Comparison of ENCODE assay signal across 24 cellular contexts in the genomic region with DNA sequence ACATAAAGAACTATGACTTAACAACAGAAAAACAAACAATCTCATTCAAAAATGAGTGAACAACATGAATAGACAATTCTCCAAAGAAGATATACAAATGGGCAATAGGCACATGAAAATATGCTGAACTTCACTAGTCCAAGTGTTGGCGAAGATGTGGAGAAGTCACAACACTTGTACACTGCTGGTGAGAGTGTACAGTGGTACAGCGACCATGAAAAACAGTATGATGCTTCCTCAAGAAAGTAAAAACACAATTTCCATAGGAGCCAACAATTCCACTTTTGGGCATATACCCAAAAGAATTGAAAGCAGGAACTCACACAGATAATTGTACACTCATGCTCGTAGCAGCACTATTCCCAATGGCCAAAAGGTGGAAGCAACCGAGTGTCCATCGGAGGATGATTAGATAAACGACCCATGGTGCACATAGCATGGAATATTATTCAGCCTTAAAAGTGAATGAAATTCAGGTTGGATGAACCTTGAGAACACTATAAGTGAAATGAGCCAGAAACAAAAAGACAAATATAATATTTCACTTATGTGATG. TPM values are rescaled to one million over a fixed set of nuclear protein-coding genes. Genes with fewer than 3 reads are reported as not detected.
"Had no signal": no experiment of that assay in that cellular context is flagged by ENCODE, and none has a peak within 500 bp of the region (broad histone marks: within the 10 kb centered on the region; RNA-seq: fewer than 3 reads in every experiment).

No MANE protein-coding gene starts in this region.

- H3K9me3 ChIP-seq: breast epithelium, colonic mucosa, esophagus squamous epithelium, gastrocnemius medialis, prostate gland, testis, vagina had no signal

- H3K4me3 ChIP-seq: breast epithelium, colonic mucosa, esophagus squamous epithelium, gastrocnemius medialis, prostate gland, testis, vagina had no signal

- H3K27ac ChIP-seq: breast epithelium, colonic mucosa, esophagus squamous epithelium, gastrocnemius medialis, prostate gland, testis, vagina had no signal

- H3K36me3 ChIP-seq: breast epithelium, gastrocnemius medialis, prostate gland had no signal

- H3K27ac Mint-ChIP-seq: activated CD8-positive, alpha-beta T cell treated with anti-CD3 and anti-CD28 coated beads, Interleukin-2, amount 10 ng/mL, durations not matched to agents 7 days and 5 days; activated T-helper 17 cell treated with anti-CD3 and anti-CD28 coated beads, Interleukin-2, amount 50 U/mL, for 72 hours; endodermal cell; memory B cell had no signal

- H3K4me3 Mint-ChIP-seq: activated CD8-positive, alpha-beta T cell treated with anti-CD3 and anti-CD28 coated beads, Interleukin-2, amount 10 ng/mL, durations not matched to agents 7 days and 5 days; activated T-helper 17 cell treated with anti-CD3 and anti-CD28 coated beads, Interleukin-2, amount 50 U/mL, for 72 hours; endodermal cell; memory B cell; stimulated activated naive B cell treated with anti-CD40 and anti-IgM and Interleukin-4, amounts not matched to agents 10 μg/mL and 1 μg/mL and 100 μg/mL, for 72 hours had no signal

- H3K9me3 Mint-ChIP-seq: activated naive CD4-positive, alpha-beta T cell treated with anti-CD3 and anti-CD28 coated beads, Interleukin-2, amount 50 U/mL, for 72 hours; activated T-helper 17 cell treated with anti-CD3 and anti-CD28 coated beads, Interleukin-2, amount 50 U/mL, for 72 hours; endodermal cell; memory B cell; stimulated activated naive B cell treated with anti-CD40 and anti-IgM and Interleukin-4, amounts not matched to agents 10 μg/mL and 1 μg/mL and 100 μg/mL, for 72 hours had no signal

- H3K4me1 ChIP-seq: breast epithelium, colonic mucosa, gastrocnemius medialis, prostate gland, testis had no signal

- H3K27me3 Mint-ChIP-seq: activated T-helper 17 cell treated with anti-CD3 and anti-CD28 coated beads, Interleukin-2, amount 50 U/mL, for 72 hours; memory B cell; stimulated activated naive B cell treated with anti-CD40 and anti-IgM and Interleukin-4, amounts not matched to agents 10 μg/mL and 1 μg/mL and 100 μg/mL, for 72 hours had no signal

- H3K4me1 Mint-ChIP-seq: endodermal cell had no signal

- H3K27me3 ChIP-seq: breast epithelium, colonic mucosa, esophagus squamous epithelium, gastrocnemius medialis, testis, vagina had no signal

- DNase-seq: activated CD4-positive, alpha-beta T cell treated with anti-CD3 and anti-CD28 coated beads for 1 hour; activated CD4-positive, alpha-beta T cell treated with anti-CD3 and anti-CD28 coated beads, Interleukin-2, amount 50 U/mL, for 1 hour; activated CD8-positive, alpha-beta T cell treated with anti-CD3 and anti-CD28 coated beads, Interleukin-2, amount 10 ng/mL, durations not matched to agents 7 days and 5 days; activated T-cell treated with anti-CD3 and anti-CD28 coated beads, Interleukin-2, amount 50 U/mL, for 1 hour; amniotic stem cell; colonic mucosa; endodermal cell; esophagus squamous epithelium; gastrocnemius medialis; hippocampal formation; stimulated activated CD4-positive, alpha-beta T cell treated with anti-CD3 and anti-CD28 coated beads, Interleukin-2, amount 100 ng/mL, for 48 hours; stimulated activated CD8-positive, alpha-beta memory T cell treated with anti-CD3 and anti-CD28 coated beads, Interleukin-4, amount 100 ng/mL, for 48 hours; stimulated activated naive B cell treated with anti-CD40 and anti-IgM and Interleukin-4, amounts not matched to agents 10 μg/mL and 1 μg/mL and 100 μg/mL, for 72 hours; T-helper 9 cell; testis; trophoblast cell had no signal

- ATAC-seq: activated CD8-positive, alpha-beta T cell treated with anti-CD3 and anti-CD28 coated beads, Interleukin-2, amount 10 ng/mL, durations not matched to agents 7 days and 5 days; activated T-helper 17 cell treated with anti-CD3 and anti-CD28 coated beads, Interleukin-2, amount 50 U/mL, for 72 hours; gastrocnemius medialis; stimulated activated naive B cell treated with anti-CD40 and anti-IgM and Interleukin-4, amounts not matched to agents 10 μg/mL and 1 μg/mL and 100 μg/mL, for 72 hours had no signal

RNA-seq across cellular contexts. Expression of gene ZFP57, which starts 48.9 kb away (rescaled TPM):
- total RNA-seq: activated CD8-positive, alpha-beta T cell treated with anti-CD3 and anti-CD28 coated beads, Interleukin-2, amount 10 ng/mL, durations not matched to agents 7 days and 5 days; colonic mucosa; liver; osteocyte had no signal
- polyA plus RNA-seq: liver had no signal
